In genomic region chr17:45338023-45338781, GRCh38 we compare ENCODE assay signal across 18 cellular contexts. TPM values are rescaled to one million over a fixed set of nuclear protein-coding genes. Genes with fewer than 3 reads are reported as not detected.
DNase-seq lines count a peak whose midpoint lies in the region; ATAC-seq and TF ChIP-seq lines count a peak whose summit lies in the region.
"Had no signal": no experiment of that assay in that cellular context is flagged by ENCODE, and none has a peak within 500 bp of the region (broad histone marks: within the 10 kb centered on the region; RNA-seq: fewer than 3 reads in every experiment).

No MANE protein-coding gene starts in this region.

- no peak overlapping the region for H3K4me3 ChIP-seq in psoas muscle

- H3K36me3 ChIP-seq in psoas muscle (ENCODE audit: insufficient read depth in 1 of 2, low read depth in 1 of 2), result no peaks in the 10 kb centered on the region

- peak overlapping the region; percentile 38 to 65 for H3K27ac Mint-ChIP-seq in natural killer cell treated with Interleukin-12 subunit alpha and Interleukin-12 subunit beta and Interleukin-15 and Interleukin-18, amount 100 ng/mL, for 72 hours
- H3K27ac Mint-ChIP-seq in natural killer cell, result no peak overlapping the region
- H3K27ac Mint-ChIP-seq in activated T-cell treated with anti-CD3 and anti-CD28 coated beads, Interleukin-2, amount 50 U/mL, for 72 hours, result no peak overlapping the region
- H3K27ac Mint-ChIP-seq: activated CD4-positive, alpha-beta T cell treated with anti-CD3 and anti-CD28 coated beads, Interleukin-2, amount 10 ng/mL, durations not matched to agents 7 days and 5 days; activated T-helper 17 cell treated with anti-CD3 and anti-CD28 coated beads, Interleukin-2, amount 50 U/mL, for 72 hours; naive thymus-derived CD8-positive, alpha-beta T cell; stimulated activated naive CD8-positive, alpha-beta T cell treated with anti-CD3 and anti-CD28 coated beads, Interleukin-15, amount 100 ng/mL, for 72 hours; T-helper 2 cell treated with Interferon-gamma antibody and Interleukin-4, amounts not matched to agents 5 μg/mL and 100 μg/mL, for 36 hours had no signal

- DNase-seq in natural killer cell treated with Interleukin-12 subunit alpha and Interleukin-12 subunit beta and Interleukin-15 and Interleukin-18, amount 100 ng/mL, for 72 hours (ENCODE audit: low spot score), result no peak
- DNase-seq in natural killer cell (no peak), left cardiac atrium (peak; percentile 68), psoas muscle (peak; percentile 42 to 66), NCI-H82 treated with DMSO at 0.1 percent for 48 hours (lab: John Stamatoyannopoulos, UW; ENCODE audit: unreplicated experiment) (no peak), iPS-NIHi7 (ENCODE audit: extremely low spot score) (no peak)
- no peak for DNase-seq in activated T-cell treated with anti-CD3 and anti-CD28 coated beads, Interleukin-2, amount 50 U/mL, for 72 hours
- DNase-seq: activated CD4-positive, alpha-beta T cell treated with anti-CD3 and anti-CD28 coated beads, Interleukin-2, amount 10 ng/mL, durations not matched to agents 7 days and 5 days; effector CD8-positive, alpha-beta T cell; Kasumi-1; naive thymus-derived CD8-positive, alpha-beta T cell; NCI-H187; NCI-H526 treated with DMSO at 0.1 percent for 48 hours; stimulated activated naive CD8-positive, alpha-beta T cell treated with anti-CD3 and anti-CD28 coated beads, Interleukin-15, amount 100 ng/mL, for 72 hours had no signal

- no peaks in the 10 kb centered on the region for H3K9me3 ChIP-seq in psoas muscle
- H3K9me3 ChIP-seq: Caco-2 had no signal

- no peak for TF ChIP-seq CTCF in natural killer cell (IDR thresholded peaks at IDR 0.05)
- TF ChIP-seq CTCF in psoas muscle (IDR thresholded peaks at IDR 0.05), result no peak

- H3K4me1 Mint-ChIP-seq in natural killer cell treated with Interleukin-12 subunit alpha and Interleukin-12 subunit beta and Interleukin-15 and Interleukin-18, amount 100 ng/mL, for 72 hours (ENCODE audit: low read depth in 2 of 2), result peaks cover 13% of the 10 kb centered on the region in 2 donors
- H3K4me1 Mint-ChIP-seq in natural killer cell, result peaks cover 0 to under 1% of the 10 kb centered on the region in 2 donors
- H3K4me1 Mint-ChIP-seq in activated T-cell treated with anti-CD3 and anti-CD28 coated beads, Interleukin-2, amount 50 U/mL, for 72 hours (ENCODE audit: low read depth), result peaks cover 13% of the 10 kb centered on the region

- H3K4me1 ChIP-seq in psoas muscle, result no peaks in the 10 kb centered on the region
- H3K4me1 ChIP-seq: Caco-2 had no signal

- H3K4me3 Mint-ChIP-seq in natural killer cell treated with Interleukin-12 subunit alpha and Interleukin-12 subunit beta and Interleukin-15 and Interleukin-18, amount 100 ng/mL, for 72 hours, result no peak overlapping the region
- no peak overlapping the region for H3K4me3 Mint-ChIP-seq in natural killer cell
- no peak overlapping the region for H3K4me3 Mint-ChIP-seq in activated T-cell treated with anti-CD3 and anti-CD28 coated beads, Interleukin-2, amount 50 U/mL, for 72 hours
- H3K4me3 Mint-ChIP-seq: activated CD4-positive, alpha-beta T cell treated with anti-CD3 and anti-CD28 coated beads, Interleukin-2, amount 10 ng/mL, durations not matched to agents 7 days and 5 days; activated T-helper 17 cell treated with anti-CD3 and anti-CD28 coated beads, Interleukin-2, amount 50 U/mL, for 72 hours; naive thymus-derived CD8-positive, alpha-beta T cell; stimulated activated naive CD8-positive, alpha-beta T cell treated with anti-CD3 and anti-CD28 coated beads, Interleukin-15, amount 100 ng/mL, for 72 hours; T-helper 2 cell treated with Interferon-gamma antibody and Interleukin-4, amounts not matched to agents 5 μg/mL and 100 μg/mL, for 36 hours had no signal

- WGBS in psoas muscle, 3 donors, result 62 to 69% (median 65%) methylated on average over 15 of the region's 15 CpGs

- intact Hi-C loops in natural killer cell (cut with micrococcal nuclease), result no loop called here
- intact Hi-C loops in left cardiac atrium (cut with DNase I), result no loop called here
- intact Hi-C loops in psoas muscle (cut with DNase I), result no loop called here

- H3K27me3 ChIP-seq in psoas muscle (ENCODE audit: insufficient read depth in 3 of 3, low read length in 2 of 3), result no peaks in the 10 kb centered on the region

- ATAC-seq in natural killer cell treated with Interleukin-12 subunit alpha and Interleukin-12 subunit beta and Interleukin-15 and Interleukin-18, amount 100 ng/mL, for 72 hours, result no peak
- ATAC-seq in natural killer cell (no peak), left cardiac atrium (peak; percentile 42 to 44), psoas muscle (peak in 3 of 4 donors; percentile 28 to 59 (median 40)), HG03139 (IDR thresholded peaks at IDR 0.05; ENCODE audit: unreplicated experiment) (no peak)
- ATAC-seq in activated T-cell treated with anti-CD3 and anti-CD28 coated beads, Interleukin-2, amount 50 U/mL, for 72 hours (replicated peaks in 1 of 2), result no peak
- ATAC-seq: activated T-helper 17 cell treated with anti-CD3 and anti-CD28 coated beads, Interleukin-2, amount 50 U/mL, for 72 hours; naive thymus-derived CD8-positive, alpha-beta T cell; stimulated activated naive CD8-positive, alpha-beta T cell treated with anti-CD3 and anti-CD28 coated beads, Interleukin-15, amount 100 ng/mL, for 72 hours had no signal

- no peaks in the 10 kb centered on the region for H3K36me3 Mint-ChIP-seq in natural killer cell treated with Interleukin-12 subunit alpha and Interleukin-12 subunit beta and Interleukin-15 and Interleukin-18, amount 100 ng/mL, for 72 hours
- no peaks in the 10 kb centered on the region for H3K36me3 Mint-ChIP-seq in natural killer cell
- H3K36me3 Mint-ChIP-seq in activated T-cell treated with anti-CD3 and anti-CD28 coated beads, Interleukin-2, amount 50 U/mL, for 72 hours (ENCODE audit: insufficient read depth in 2 of 2), result no peaks in the 10 kb centered on the region
- H3K36me3 Mint-ChIP-seq: naive thymus-derived CD8-positive, alpha-beta T cell had no signal

- peak overlapping the region; percentile 61 for H3K27ac ChIP-seq in psoas muscle

- H3K27me3 Mint-ChIP-seq in natural killer cell treated with Interleukin-12 subunit alpha and Interleukin-12 subunit beta and Interleukin-15 and Interleukin-18, amount 100 ng/mL, for 72 hours, result no peaks in the 10 kb centered on the region
- H3K27me3 Mint-ChIP-seq in natural killer cell (ENCODE audit: low read depth in 2 of 2), result no peaks in the 10 kb centered on the region
- no peaks in the 10 kb centered on the region for H3K27me3 Mint-ChIP-seq in activated T-cell treated with anti-CD3 and anti-CD28 coated beads, Interleukin-2, amount 50 U/mL, for 72 hours (ENCODE audit: low read depth)
- H3K27me3 Mint-ChIP-seq: activated CD4-positive, alpha-beta T cell treated with anti-CD3 and anti-CD28 coated beads, Interleukin-2, amount 10 ng/mL, durations not matched to agents 7 days and 5 days had no signal

- no peaks in the 10 kb centered on the region for H3K9me3 Mint-ChIP-seq in natural killer cell treated with Interleukin-12 subunit alpha and Interleukin-12 subunit beta and Interleukin-15 and Interleukin-18, amount 100 ng/mL, for 72 hours
- no peaks in the 10 kb centered on the region for H3K9me3 Mint-ChIP-seq in natural killer cell
- H3K9me3 Mint-ChIP-seq in activated T-cell treated with anti-CD3 and anti-CD28 coated beads, Interleukin-2, amount 50 U/mL, for 72 hours, result no peaks in the 10 kb centered on the region
- H3K9me3 Mint-ChIP-seq: activated CD4-positive, alpha-beta T cell treated with anti-CD3 and anti-CD28 coated beads, Interleukin-2, amount 10 ng/mL, durations not matched to agents 7 days and 5 days; activated T-helper 17 cell treated with anti-CD3 and anti-CD28 coated beads, Interleukin-2, amount 50 U/mL, for 72 hours; naive thymus-derived CD8-positive, alpha-beta T cell; stimulated activated naive CD8-positive, alpha-beta T cell treated with anti-CD3 and anti-CD28 coated beads, Interleukin-15, amount 100 ng/mL, for 72 hours; T-helper 2 cell treated with Interferon-gamma antibody and Interleukin-4, amounts not matched to agents 5 μg/mL and 100 μg/mL, for 36 hours had no signal

RNA-seq across cellular contexts. Expression of gene MAP3K14, which starts 21.4 kb away (rescaled TPM):
- total RNA-seq in natural killer cell treated with Interleukin-12 subunit alpha and Interleukin-12 subunit beta and Interleukin-15 and Interleukin-18, amount 100 ng/mL, for 72 hours, result 10 to 100 TPM; 65.9 to 75.4 TPM
- total RNA-seq in natural killer cell (10 to 100 TPM; 28.0 to 31.9 (median 31.6) TPM), left cardiac atrium (10 to 100 TPM; 13.4 to 13.5 TPM), psoas muscle (10 to 100 TPM; 21.8 to 53.5 (median 30.1) TPM)
- polyA plus RNA-seq in psoas muscle, result 10 to 100 TPM; 12.4 to 28.1 (median 24.6) TPM
- total RNA-seq in activated T-cell treated with anti-CD3 and anti-CD28 coated beads, Interleukin-2, amount 50 U/mL, for 72 hours, result 10 to 100 TPM; 71.8 to 78.0 TPM

Comparison
In these comparisons a context has a peak if more than half of its experiments do, and no peak if none do; other contexts are left out.
1. H3K27ac Mint-ChIP-seq: peak in natural killer cell treated with Interleukin-12 subunit alpha and Interleukin-12 subunit beta and Interleukin-15 and Interleukin-18, amount 100 ng/mL, for 72 hours (2 of 2); none in natural killer cell (0 of 2) and activated T-cell treated with anti-CD3 and anti-CD28 coated beads, Interleukin-2, amount 50 U/mL, for 72 hours (single experiment).
2. ATAC-seq: peak in left cardiac atrium (2 of 2) and psoas muscle (3 of 4); none in natural killer cell treated with Interleukin-12 subunit alpha and Interleukin-12 subunit beta and Interleukin-15 and Interleukin-18, amount 100 ng/mL, for 72 hours (0 of 2), natural killer cell (0 of 3), HG03139 (single experiment) and activated T-cell treated with anti-CD3 and anti-CD28 coated beads, Interleukin-2, amount 50 U/mL, for 72 hours (0 of 2).
3. DNase-seq: peak in left cardiac atrium (single experiment) and psoas muscle (2 of 2); none in natural killer cell treated with Interleukin-12 subunit alpha and Interleukin-12 subunit beta and Interleukin-15 and Interleukin-18, amount 100 ng/mL, for 72 hours (single experiment), natural killer cell (single experiment), NCI-H82 treated with DMSO at 0.1 percent for 48 hours (single experiment), iPS-NIHi7 (single experiment) and activated T-cell treated with anti-CD3 and anti-CD28 coated beads, Interleukin-2, amount 50 U/mL, for 72 hours (0 of 2).